ENCODE assay signal across 10 cellular contexts in the genomic region with DNA sequence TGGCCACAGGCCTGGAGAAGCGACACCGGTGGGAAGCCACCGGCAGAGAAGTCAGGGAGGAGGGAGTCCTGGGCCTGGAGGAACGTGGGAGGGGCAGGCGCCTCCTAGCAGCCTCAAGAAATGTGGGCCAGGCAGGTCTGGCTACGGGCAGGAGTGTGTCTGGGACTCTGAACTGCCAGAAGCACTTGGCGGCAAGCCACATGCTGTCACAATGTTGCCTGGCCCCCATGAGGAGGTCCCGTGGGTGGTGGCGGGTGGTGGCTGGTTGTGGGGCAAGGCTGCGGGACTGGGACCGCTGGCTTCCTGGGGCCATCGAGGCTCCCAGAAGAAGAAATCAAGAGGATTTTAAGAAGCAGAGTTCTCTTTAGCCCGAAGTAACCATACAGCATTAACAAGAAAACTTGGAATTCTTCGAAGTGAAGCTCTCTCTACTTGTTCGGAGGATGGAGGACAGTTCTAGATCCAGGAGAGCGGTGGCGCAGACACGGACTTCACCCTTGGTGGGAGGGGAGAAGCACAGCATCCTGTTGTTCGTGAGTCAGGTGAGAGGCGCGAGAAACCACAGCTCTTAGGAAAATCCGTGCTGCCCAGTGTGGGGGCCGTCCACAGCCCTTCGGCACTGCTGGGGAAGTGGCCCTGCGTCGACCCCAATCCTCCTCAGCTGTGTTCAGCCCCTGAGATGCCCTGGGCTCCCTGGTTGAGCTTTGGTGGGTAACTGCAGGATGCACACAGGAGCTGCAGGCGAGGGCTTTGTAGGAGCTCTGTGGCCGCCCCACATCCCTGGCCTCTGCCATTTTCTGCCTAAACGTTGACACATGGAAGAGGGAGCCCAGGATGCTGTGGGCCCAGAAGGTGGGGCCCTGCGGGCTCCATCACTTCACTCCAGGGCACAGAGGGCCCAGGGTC. TPM values are rescaled to one million over a fixed set of nuclear protein-coding genes. Genes with fewer than 3 reads are reported as not detected.
DNase-seq lines count a peak whose midpoint lies in the region; ATAC-seq and TF ChIP-seq lines count a peak whose summit lies in the region.
"Had no signal": no experiment of that assay in that cellular context is flagged by ENCODE, and none has a peak within 500 bp of the region (broad histone marks: within the 10 kb centered on the region; RNA-seq: fewer than 3 reads in every experiment).

No MANE protein-coding gene starts in this region.

- TF ChIP-seq CTCF in chondrocyte (IDR thresholded peaks at IDR 0.05) (no peak), tibial artery (IDR thresholded peaks at IDR 0.05) (no peak)

- no peaks in the 10 kb centered on the region for H3K27me3 Mint-ChIP-seq in T-helper 2 cell treated with Interferon-gamma antibody and Interleukin-4, amounts not matched to agents 5 μg/mL and 100 μg/mL, for 36 hours (ENCODE audit: low read depth)
- no peaks in the 10 kb centered on the region for H3K27me3 Mint-ChIP-seq in chondrocyte (ENCODE audit: low read depth)
- H3K27me3 Mint-ChIP-seq: activated B cell treated with CpG ODN at 0.5 μM for 24 hours had no signal

- H4K8ac ChIP-seq in mesenchymal stem cell (ENCODE audit: low read length) = no peak overlapping the region

- H3K9me3 Mint-ChIP-seq in T-helper 2 cell treated with Interferon-gamma antibody and Interleukin-4, amounts not matched to agents 5 μg/mL and 100 μg/mL, for 36 hours = no peaks in the 10 kb centered on the region
- no peaks in the 10 kb centered on the region for H3K9me3 Mint-ChIP-seq in chondrocyte (ENCODE audit: low read depth)
- H3K9me3 Mint-ChIP-seq: activated B cell treated with CpG ODN at 0.5 μM for 24 hours had no signal

- no peaks in the 10 kb centered on the region for H3K79me1 ChIP-seq in mesenchymal stem cell (replicated peaks; ENCODE audit: low read length, poor library complexity, severe bottlenecking)

- no peak overlapping the region for H2BK15ac ChIP-seq in mesenchymal stem cell (ENCODE audit: low read depth, poor library complexity, severe bottlenecking)

- H3K27me3 ChIP-seq in mesenchymal stem cell (ENCODE audit: control insufficient read depth in 1 of 2, insufficient read depth in 1 of 2, low read length in 2 of 2) = no peaks in the 10 kb centered on the region
- no peaks in the 10 kb centered on the region for H3K27me3 ChIP-seq in tibial artery

- no peak overlapping the region for H2AFZ ChIP-seq in mesenchymal stem cell (ENCODE audit: low read depth, low read length)

- no peak for DNase-seq in T-helper 2 cell treated with Interferon-gamma antibody and Interleukin-4, amounts not matched to agents 5 μg/mL and 100 μg/mL, for 36 hours (ENCODE audit: low spot score)
- DNase-seq in T-helper 2 cell (no peak), chondrocyte (ENCODE audit: low spot score) (no peak), mesenchymal stem cell (peak; percentile 49), tibial artery (peak; percentile 87 to 95), dedifferentiated amniotic fluid mesenchymal stem cell (ENCODE audit: extremely low spot score) (no peak)
- DNase-seq: activated B cell treated with CpG ODN at 0.5 μM for 24 hours had no signal

- H3K27ac ChIP-seq in mesenchymal stem cell (ENCODE audit: low read length, poor library complexity, severe bottlenecking) = no peak overlapping the region
- H3K27ac ChIP-seq in tibial artery = peak overlapping the region; percentile 90 to 94
- H3K27ac ChIP-seq: A549 had no signal

- peaks cover 43% of the 10 kb centered on the region for H3K4me1 Mint-ChIP-seq in T-helper 2 cell treated with Interferon-gamma antibody and Interleukin-4, amounts not matched to agents 5 μg/mL and 100 μg/mL, for 36 hours (ENCODE audit: low read depth)
- H3K4me1 Mint-ChIP-seq in chondrocyte (ENCODE audit: low read depth) = peaks cover 84% of the 10 kb centered on the region

- H3K4ac ChIP-seq in mesenchymal stem cell (ENCODE audit: low read depth in 1 of 2, low read length in 2 of 2) = no peak overlapping the region

- no peak overlapping the region for H2BK120ac ChIP-seq in mesenchymal stem cell (ENCODE audit: low read depth, low read length)

- peaks cover 7 to 53% of the 10 kb centered on the region in 2 experiments for H3K36me3 ChIP-seq in mesenchymal stem cell (ENCODE audit: control insufficient read depth in 1 of 2, insufficient read depth in 2 of 2, low read depth in 1 of 2, low read length in 2 of 2)
- H3K36me3 ChIP-seq in tibial artery = peaks cover 0 to 7% (median 0%) of the 10 kb centered on the region in 3 donors

- no peak for ATAC-seq in HG02885 (IDR thresholded peaks at IDR 0.05; ENCODE audit: poor library complexity, unreplicated experiment)
- ATAC-seq in HG03135 (IDR thresholded peaks at IDR 0.05; ENCODE audit: unreplicated experiment) = no peak
- ATAC-seq: A549 had no signal

- H2AK5ac ChIP-seq in mesenchymal stem cell (ENCODE audit: low read length, severe bottlenecking) = no peak overlapping the region

- H3K23ac ChIP-seq in mesenchymal stem cell (ENCODE audit: low read length in 2 of 2) = peak overlapping the region in 1 of 2 experiments; percentile 19

- peak overlapping the region; percentile 24 for H3K9ac ChIP-seq in mesenchymal stem cell (ENCODE audit: low read length)

- H3K14ac ChIP-seq in mesenchymal stem cell (ENCODE audit: low read length in 2 of 2) = peak overlapping the region in 1 of 2 experiments; percentile 32

- H3K4me2 ChIP-seq in mesenchymal stem cell (ENCODE audit: low read length, poor library complexity, severe bottlenecking) = no peak overlapping the region
- H3K4me2 ChIP-seq: A549 had no signal

- H3K4me3 ChIP-seq in mesenchymal stem cell (ENCODE audit: insufficient read depth in 1 of 2, low read depth in 1 of 2, low read length in 2 of 2) (no peak overlapping the region), tibial artery (peak overlapping the region; percentile 33 to 40)
- H3K4me3 ChIP-seq: A549 had no signal

- H3K4me3 Mint-ChIP-seq in T-helper 2 cell treated with Interferon-gamma antibody and Interleukin-4, amounts not matched to agents 5 μg/mL and 100 μg/mL, for 36 hours = no peak overlapping the region
- peak overlapping the region; percentile 28 for H3K4me3 Mint-ChIP-seq in chondrocyte (ENCODE audit: unreplicated experiment)
- H3K4me3 Mint-ChIP-seq: activated B cell treated with CpG ODN at 0.5 μM for 24 hours had no signal

- peaks cover 42% of the 10 kb centered on the region for H3K36me3 Mint-ChIP-seq in T-helper 2 cell treated with Interferon-gamma antibody and Interleukin-4, amounts not matched to agents 5 μg/mL and 100 μg/mL, for 36 hours (ENCODE audit: low read depth)
- H3K36me3 Mint-ChIP-seq in chondrocyte (ENCODE audit: low read depth) = peaks cover 7% of the 10 kb centered on the region

- H4K91ac ChIP-seq in mesenchymal stem cell (ENCODE audit: low read length) = no peak overlapping the region

- intact Hi-C loops in tibial artery (cut with DNase I; ENCODE audit: low total_unique reads) = loop anchor here (5.0 kb wide), 1 partner anchor 37 kb away; no protein-coding TSS in a partner anchor

- peak overlapping the region in 1 of 2 experiments; percentile 18 for H3K18ac ChIP-seq in mesenchymal stem cell (ENCODE audit: low read depth in 1 of 2, low read length in 2 of 2)

- peak overlapping the region; percentile 72 for H3K27ac Mint-ChIP-seq in T-helper 2 cell treated with Interferon-gamma antibody and Interleukin-4, amounts not matched to agents 5 μg/mL and 100 μg/mL, for 36 hours
- H3K27ac Mint-ChIP-seq in chondrocyte (ENCODE audit: unreplicated experiment) = peak overlapping the region; percentile 94
- H3K27ac Mint-ChIP-seq: activated B cell treated with CpG ODN at 0.5 μM for 24 hours had no signal

- H2BK5ac ChIP-seq in mesenchymal stem cell (ENCODE audit: low read depth, low read length, poor library complexity, severe bottlenecking) = no peak overlapping the region

- H2BK12ac ChIP-seq in mesenchymal stem cell (ENCODE audit: low read length in 2 of 2) = no peak overlapping the region

- H3K4me1 ChIP-seq in mesenchymal stem cell (ENCODE audit: control insufficient read depth, insufficient read depth, low read depth, low read length) (peaks cover 56% of the 10 kb centered on the region), tibial artery (peaks cover 12 to 93% (median 87%) of the 10 kb centered on the region in 4 donors)

- H3K9me3 ChIP-seq in mesenchymal stem cell (ENCODE audit: control insufficient read depth, low read length) (no peaks in the 10 kb centered on the region), tibial artery (no peaks in the 10 kb centered on the region)
- H3K9me3 ChIP-seq: A549 had no signal

- WGBS in mesenchymal stem cell = 91% methylated on average over 30 of the region's 30 CpGs

RNA-seq across cellular contexts. Expression of a gene that starts 12.4 kb away (rescaled TPM):
- total RNA-seq in chondrocyte = 112 to 135 TPM (median 116 TPM) in 3 replicates
- 43.3 TPM for polyA plus RNA-seq in mesenchymal stem cell (2013, experiment 1 of 2)
- 44.2 TPM for polyA plus RNA-seq in mesenchymal stem cell (2013, experiment 2 of 2)

RNA-seq across cellular contexts. Expression of a gene that starts 45.9 kb away (rescaled TPM):
- 48.4 to 76.1 TPM (median 69.2 TPM) in 3 replicates for total RNA-seq in chondrocyte
- 84.5 TPM for polyA plus RNA-seq in mesenchymal stem cell (2013, experiment 1 of 2)
- 86.1 TPM for polyA plus RNA-seq in mesenchymal stem cell (2013, experiment 2 of 2)

Comparison
In these comparisons a context has a peak if more than half of its experiments do, and no peak if none do; other contexts are left out.
1. DNase-seq: peak in mesenchymal stem cell (single experiment) and tibial artery (2 of 2); none in T-helper 2 cell treated with Interferon-gamma antibody and Interleukin-4, amounts not matched to agents 5 μg/mL and 100 μg/mL, for 36 hours (single experiment), T-helper 2 cell (0 of 5), chondrocyte (single experiment) and dedifferentiated amniotic fluid mesenchymal stem cell (single experiment).
2. H3K4me3 ChIP-seq: peak in tibial artery (2 of 2); none in mesenchymal stem cell (0 of 2).